ENCODE assay signal across 13 cellular contexts in the genomic region with DNA sequence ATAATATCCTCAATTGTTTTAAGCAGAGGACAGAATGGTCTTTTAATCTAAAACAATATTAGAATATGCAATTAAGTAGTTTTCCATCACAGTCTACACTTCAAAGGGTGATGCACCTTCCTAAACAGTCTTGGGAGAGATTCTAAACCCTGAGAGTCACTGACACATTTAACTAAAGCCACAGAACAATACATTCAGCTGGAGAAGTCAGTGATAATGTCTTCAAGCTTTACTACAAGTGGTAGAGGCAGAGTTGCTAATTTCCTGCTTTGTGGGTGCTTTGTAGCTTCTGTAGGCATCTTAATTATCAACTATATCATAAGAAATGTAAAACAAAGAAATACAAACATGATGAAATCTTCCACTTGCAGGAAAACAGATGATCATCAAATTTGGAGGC.
DNase-seq lines count a peak whose midpoint lies in the region; ATAC-seq and TF ChIP-seq lines count a peak whose summit lies in the region.
"Had no signal": no experiment of that assay in that cellular context is flagged by ENCODE, and none has a peak within 500 bp of the region (broad histone marks: within the 10 kb centered on the region; RNA-seq: fewer than 3 reads in every experiment).

No MANE protein-coding gene starts in this region.

- H3K36me3 Mint-ChIP-seq in Caco-2 (ENCODE audit: insufficient read depth, unreplicated experiment) = peaks cover 84% of the 10 kb centered on the region

- H3K9me3 Mint-ChIP-seq in Caco-2 (ENCODE audit: unreplicated experiment) = no peaks in the 10 kb centered on the region

- DNase-seq in Caco-2 (no peak), dorsolateral prefrontal cortex (no peak), spleen (no peak), HuH-7 (ENCODE audit: low spot score) (no peak), DMS114 treated with DMSO at 0.1 percent for 48 hours (lab: John Stamatoyannopoulos, UW; ENCODE audit: unreplicated experiment) (no peak)
- DNase-seq: brain microvascular endothelial cell, kidney glomerular epithelial cell, NCI-H510A treated with DMSO at 0.1 percent for 48 hours, nephron progenitor cell, right cardiac atrium had no signal

- TF ChIP-seq CTCF in Caco-2 (IDR thresholded peaks at IDR 0.05; ENCODE audit: insufficient read depth in 1 of 2, low read depth in 1 of 2, low read length in 1 of 2, severe bottlenecking in 1 of 2, unreplicated experiment in 1 of 2) = no peak
- TF ChIP-seq CTCF in OCI-LY1 (IDR thresholded peaks at IDR 0.05; ENCODE audit: low read length) = no peak
- peak in 1 of 56 donors; percentile 8 for TF ChIP-seq CTCF in dorsolateral prefrontal cortex (IDR thresholded peaks at IDR 0.05 in 54 of 56, conservative IDR thresholded peaks at IDR 0.05 in 2 of 56; ENCODE audit: low read depth in 1 of 56, partially characterized antibody in 56 of 56)
- TF ChIP-seq CTCF in spleen (IDR thresholded peaks at IDR 0.05 in 8 of 11, conservative IDR thresholded peaks at IDR 0.05 in 3 of 11) = no peak

- H3K27ac ChIP-seq in OCI-LY1 (ENCODE audit: low read depth, low read length, poor library complexity, severe bottlenecking) (peak overlapping the region; percentile 80), dorsolateral prefrontal cortex (peak overlapping the region in 57 of 59 donors; percentile 27 to 100 (median 86)), spleen (peak overlapping the region; percentile 53 to 93 (median 77))
- H3K27ac ChIP-seq: brain microvascular endothelial cell, suprapubic skin had no signal

- H3K27ac Mint-ChIP-seq in Caco-2 (ENCODE audit: unreplicated experiment) = peak overlapping the region; percentile 36

- no peak for TF ChIP-seq POLR2A in spleen (IDR thresholded peaks at IDR 0.05)

- peaks cover 61% of the 10 kb centered on the region for H3K4me1 ChIP-seq in Caco-2
- peaks cover 95% of the 10 kb centered on the region for H3K4me1 ChIP-seq in OCI-LY1 (ENCODE audit: insufficient read depth, low read length, severe bottlenecking)
- peaks cover 26 to 100% (median 80%) of the 10 kb centered on the region in 6 donors for H3K4me1 ChIP-seq in spleen

- POLR2A ChIA-PET in Caco-2 (lab: Charles Lee) = interaction anchor here (1.0 kb wide), 2 partner anchors 17 to 33 kb away, joined by 3 to 8 read pairs; no protein-coding TSS in a partner anchor

- no peaks in the 10 kb centered on the region for H3K9me2 ChIP-seq in OCI-LY1 (ENCODE audit: low read depth, low read length)

- no TSS peak for BruUV-seq in Caco-2 (replicated peaks; lab: Mats Ljungman, UMichigan)

- H3K9ac ChIP-seq in OCI-LY1 (ENCODE audit: low read length) = peak overlapping the region; percentile 34

- no peaks in the 10 kb centered on the region for H3F3A ChIP-seq in OCI-LY1 (ENCODE audit: insufficient read depth, low read length)

- peaks cover 61% of the 10 kb centered on the region for H3K4me1 Mint-ChIP-seq in Caco-2 (ENCODE audit: low read depth, unreplicated experiment)

- H2AFZ ChIP-seq in OCI-LY1 (ENCODE audit: low read length) = no peak overlapping the region

- no peak for ATAC-seq in GM19395 (IDR thresholded peaks at IDR 0.05; ENCODE audit: unreplicated experiment)
- ATAC-seq: right cardiac atrium had no signal

- H4K20me1 ChIP-seq in OCI-LY1 (ENCODE audit: insufficient read depth, low read length) = no peaks in the 10 kb centered on the region

- peak overlapping the region; percentile 77 for H3K4me2 ChIP-seq in OCI-LY1 (ENCODE audit: low read length)

- no peaks in the 10 kb centered on the region for H3K9me3 ChIP-seq in Caco-2
- no peaks in the 10 kb centered on the region for H3K9me3 ChIP-seq in OCI-LY1 (ENCODE audit: low read length)
- peaks cover 0 to 10% (median 4%) of the 10 kb centered on the region in 8 donors for H3K9me3 ChIP-seq in spleen
- H3K9me3 ChIP-seq: suprapubic skin had no signal

- H3K36me3 ChIP-seq in Caco-2 (ENCODE audit: control insufficient read depth, insufficient read depth, low read length) (peaks cover 4% of the 10 kb centered on the region), OCI-LY1 (ENCODE audit: insufficient read depth, low read length) (peaks cover 25% of the 10 kb centered on the region), spleen (peaks cover 0 to 17% (median 6%) of the 10 kb centered on the region in 6 donors)
- H3K36me3 ChIP-seq: brain microvascular endothelial cell, suprapubic skin had no signal

- intact Hi-C loops in Caco-2 (cut with micrococcal nuclease; ENCODE audit: unreplicated experiment) = no loop called here
- intact Hi-C loops in dorsolateral prefrontal cortex (cut with DNase I) = no loop called here
- intact Hi-C loops in spleen (cut with DNase I; ENCODE audit: low total_unique reads) = no loop called here

- CTCF ChIA-PET in Caco-2 (lab: Charles Lee) = interaction anchor here (0.9 kb wide), 1 partner anchor 13 kb away, joined by 3 read pairs; no protein-coding TSS in a partner anchor

- H3K79me2 ChIP-seq in OCI-LY1 (ENCODE audit: insufficient read depth, low read length) = peaks cover 96% of the 10 kb centered on the region

- H3K4me3 ChIP-seq in Caco-2 (ENCODE audit: low read depth, low read length) (no peak overlapping the region), OCI-LY1 (ENCODE audit: low read depth, low read length, poor library complexity, severe bottlenecking) (peak overlapping the region; percentile 29), dorsolateral prefrontal cortex (peak overlapping the region in 28 of 59 donors; percentile 1 to 68 (median 21)), spleen (peak overlapping the region in 1 of 8 donors; percentile 55)
- H3K4me3 ChIP-seq: suprapubic skin had no signal

- no peaks in the 10 kb centered on the region for H3K27me3 ChIP-seq in Caco-2 (replicated peaks; ENCODE audit: control insufficient read depth, insufficient read depth, low read length)
- H3K27me3 ChIP-seq in OCI-LY1 (ENCODE audit: insufficient read depth, low read length) = no peaks in the 10 kb centered on the region
- H3K27me3 ChIP-seq in dorsolateral prefrontal cortex = no peaks in the 10 kb centered on the region
- no peaks in the 10 kb centered on the region for H3K27me3 ChIP-seq in spleen (replicated peaks in 1 of 7)
- H3K27me3 ChIP-seq: brain microvascular endothelial cell, suprapubic skin had no signal

- H3K4me3 Mint-ChIP-seq in Caco-2 (ENCODE audit: unreplicated experiment) = no peak overlapping the region
- H3K4me3 Mint-ChIP-seq: nephron progenitor cell had no signal

- H3K27me3 Mint-ChIP-seq in Caco-2 (ENCODE audit: insufficient read depth, unreplicated experiment) = no peaks in the 10 kb centered on the region
